Comparison of ENCODE assay signal across 1 cellular context in the genomic region with DNA sequence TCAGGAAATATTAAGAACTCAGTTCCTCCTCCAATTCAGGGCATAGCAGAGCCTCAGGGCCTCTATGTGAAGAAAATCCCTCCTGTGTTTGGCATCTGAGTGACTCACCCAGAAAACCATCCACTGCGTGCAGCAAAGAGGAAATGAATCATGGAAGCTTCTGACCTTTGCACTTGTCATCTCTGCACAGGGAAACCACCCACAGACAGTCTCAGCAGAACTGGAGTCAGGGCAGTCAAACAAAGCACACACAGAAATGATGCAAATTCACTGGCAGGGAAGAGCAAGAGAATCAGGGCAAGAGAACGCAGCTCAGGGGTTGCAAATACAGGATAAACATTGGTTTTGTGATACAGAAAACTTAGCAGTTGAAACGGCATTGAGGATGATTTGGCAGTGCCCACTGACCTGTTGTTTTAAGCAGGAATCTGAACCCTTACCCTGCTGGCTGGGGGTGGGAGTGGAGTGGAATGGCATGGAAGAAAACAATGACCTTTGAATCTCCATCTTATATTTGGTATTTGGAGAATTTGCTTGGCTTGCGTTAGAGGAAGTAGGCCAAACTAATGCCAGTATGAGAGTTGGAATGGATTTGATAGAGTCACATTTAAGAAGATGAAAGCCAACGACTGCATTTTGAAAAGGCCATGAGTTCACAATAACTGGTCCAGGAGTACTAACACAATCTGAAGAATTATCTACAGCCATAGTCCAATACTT.
TF ChIP-seq lines count a peak whose summit lies in the region.

No MANE protein-coding gene starts in this region.

TF ChIP-seq in HepG2, 621 proteins besides CTCF, POLR2A, EP300 and RAD21 (continued from another document and continues in another):
- peak; percentile 93 for TF ChIP-seq TBL1XR1 (IDR thresholded peaks at IDR 0.05; ENCODE audit: borderline replicate concordance, low read length, partially characterized antibody)
- peak; percentile 93 for TF ChIP-seq SAP130 (CRISPR knock-in tag; IDR thresholded peaks at IDR 0.05; ENCODE audit: low read depth)
- peak; percentile 85; the same call in 1 of the 2 replicates for TF ChIP-seq HIVEP1 (CRISPR knock-in tag; IDR thresholded peaks at IDR 0.05)
- TF ChIP-seq, protein P1, sequence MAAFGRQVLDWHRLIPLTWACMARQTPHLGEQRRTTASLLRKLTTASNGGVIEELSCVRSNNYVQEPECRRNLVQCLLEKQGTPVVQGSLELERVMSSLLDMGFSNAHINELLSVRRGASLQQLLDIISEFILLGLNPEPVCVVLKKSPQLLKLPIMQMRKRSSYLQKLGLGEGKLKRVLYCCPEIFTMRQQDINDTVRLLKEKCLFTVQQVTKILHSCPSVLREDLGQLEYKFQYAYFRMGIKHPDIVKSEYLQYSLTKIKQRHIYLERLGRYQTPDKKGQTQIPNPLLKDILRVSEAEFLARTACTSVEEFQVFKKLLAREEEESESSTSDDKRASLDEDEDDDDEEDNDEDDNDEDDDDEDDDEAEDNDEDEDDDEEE (CRISPR knock-in tag; IDR thresholded peaks at IDR 0.05) = no peak
- TF ChIP-seq, protein P2, sequence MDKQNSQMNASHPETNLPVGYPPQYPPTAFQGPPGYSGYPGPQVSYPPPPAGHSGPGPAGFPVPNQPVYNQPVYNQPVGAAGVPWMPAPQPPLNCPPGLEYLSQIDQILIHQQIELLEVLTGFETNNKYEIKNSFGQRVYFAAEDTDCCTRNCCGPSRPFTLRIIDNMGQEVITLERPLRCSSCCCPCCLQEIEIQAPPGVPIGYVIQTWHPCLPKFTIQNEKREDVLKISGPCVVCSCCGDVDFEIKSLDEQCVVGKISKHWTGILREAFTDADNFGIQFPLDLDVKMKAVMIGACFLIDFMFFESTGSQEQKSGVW (CRISPR knock-in tag; IDR thresholded peaks at IDR 0.05; ENCODE audit: borderline replicate concordance) = no peak
- TF ChIP-seq NFRKB (IDR thresholded peaks at IDR 0.05) = no peak
- TF ChIP-seq TOPORS (CRISPR knock-in tag; IDR thresholded peaks at IDR 0.05) = peak; percentile 59; the same call in 1 of the 2 replicates
- TF ChIP-seq, protein P3, sequence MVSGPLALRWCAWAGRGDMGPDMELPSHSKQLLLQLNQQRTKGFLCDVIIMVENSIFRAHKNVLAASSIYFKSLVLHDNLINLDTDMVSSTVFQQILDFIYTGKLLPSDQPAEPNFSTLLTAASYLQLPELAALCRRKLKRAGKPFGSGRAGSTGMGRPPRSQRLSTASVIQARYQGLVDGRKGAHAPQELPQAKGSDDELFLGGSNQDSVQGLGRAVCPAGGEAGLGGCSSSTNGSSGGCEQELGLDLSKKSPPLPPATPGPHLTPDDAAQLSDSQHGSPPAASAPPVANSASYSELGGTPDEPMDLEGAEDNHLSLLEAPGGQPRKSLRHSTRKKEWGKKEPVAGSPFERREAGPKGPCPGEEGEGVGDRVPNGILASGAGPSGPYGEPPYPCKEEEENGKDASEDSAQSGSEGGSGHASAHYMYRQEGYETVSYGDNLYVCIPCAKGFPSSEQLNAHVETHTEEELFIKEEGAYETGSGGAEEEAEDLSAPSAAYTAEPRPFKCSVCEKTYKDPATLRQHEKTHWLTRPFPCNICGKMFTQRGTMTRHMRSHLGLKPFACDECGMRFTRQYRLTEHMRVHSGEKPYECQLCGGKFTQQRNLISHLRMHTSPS (CRISPR knock-in tag; IDR thresholded peaks at IDR 0.05; ENCODE audit: low read depth) = peak; percentile 95
- TF ChIP-seq CHD2 (IDR thresholded peaks at IDR 0.05; ENCODE audit: low read depth, low read length) = no peak
- TF ChIP-seq ZNF7 (CRISPR knock-in tag; IDR thresholded peaks at IDR 0.05) = no peak
- TF ChIP-seq KAT2B (IDR thresholded peaks at IDR 0.05; ENCODE audit: borderline replicate concordance, low read depth, low read length) = no peak
- TF ChIP-seq ZNF749 (CRISPR knock-in tag; IDR thresholded peaks at IDR 0.05; ENCODE audit: borderline replicate concordance) = peak; percentile 23; the same call in 1 of the 2 replicates
- TF ChIP-seq XRCC5 (optimal IDR thresholded peaks at IDR 0.05; ENCODE audit: low read length) = peak; percentile 80
- TF ChIP-seq, protein P4, sequence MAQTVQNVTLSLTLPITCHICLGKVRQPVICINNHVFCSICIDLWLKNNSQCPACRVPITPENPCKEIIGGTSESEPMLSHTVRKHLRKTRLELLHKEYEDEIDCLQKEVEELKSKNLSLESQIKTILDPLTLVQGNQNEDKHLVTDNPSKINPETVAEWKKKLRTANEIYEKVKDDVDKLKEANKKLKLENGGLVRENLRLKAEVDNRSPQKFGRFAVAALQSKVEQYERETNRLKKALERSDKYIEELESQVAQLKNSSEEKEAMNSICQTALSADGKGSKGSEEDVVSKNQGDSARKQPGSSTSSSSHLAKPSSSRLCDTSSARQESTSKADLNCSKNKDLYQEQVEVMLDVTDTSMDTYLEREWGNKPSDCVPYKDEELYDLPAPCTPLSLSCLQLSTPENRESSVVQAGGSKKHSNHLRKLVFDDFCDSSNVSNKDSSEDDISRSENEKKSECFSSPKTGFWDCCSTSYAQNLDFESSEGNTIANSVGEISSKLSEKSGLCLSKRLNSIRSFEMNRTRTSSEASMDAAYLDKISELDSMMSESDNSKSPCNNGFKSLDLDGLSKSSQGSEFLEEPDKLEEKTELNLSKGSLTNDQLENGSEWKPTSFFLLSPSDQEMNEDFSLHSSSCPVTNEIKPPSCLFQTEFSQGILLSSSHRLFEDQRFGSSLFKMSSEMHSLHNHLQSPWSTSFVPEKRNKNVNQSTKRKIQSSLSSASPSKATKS (CRISPR knock-in tag; IDR thresholded peaks at IDR 0.05) = no peak
- TF ChIP-seq, protein P5, sequence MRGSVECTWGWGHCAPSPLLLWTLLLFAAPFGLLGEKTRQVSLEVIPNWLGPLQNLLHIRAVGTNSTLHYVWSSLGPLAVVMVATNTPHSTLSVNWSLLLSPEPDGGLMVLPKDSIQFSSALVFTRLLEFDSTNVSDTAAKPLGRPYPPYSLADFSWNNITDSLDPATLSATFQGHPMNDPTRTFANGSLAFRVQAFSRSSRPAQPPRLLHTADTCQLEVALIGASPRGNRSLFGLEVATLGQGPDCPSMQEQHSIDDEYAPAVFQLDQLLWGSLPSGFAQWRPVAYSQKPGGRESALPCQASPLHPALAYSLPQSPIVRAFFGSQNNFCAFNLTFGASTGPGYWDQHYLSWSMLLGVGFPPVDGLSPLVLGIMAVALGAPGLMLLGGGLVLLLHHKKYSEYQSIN (CRISPR knock-in tag; IDR thresholded peaks at IDR 0.05; ENCODE audit: borderline replicate concordance) = no peak
- TF ChIP-seq PRMT3 (CRISPR knock-in tag; IDR thresholded peaks at IDR 0.05; ENCODE audit: borderline replicate concordance, low read depth) = no peak
- peak; percentile 77; the same call in 1 of the 2 replicates for TF ChIP-seq IRF2 (CRISPR knock-in tag; IDR thresholded peaks at IDR 0.05)
- TF ChIP-seq SP1 (IDR thresholded peaks at IDR 0.05) = no peak
- peak; percentile 46 for TF ChIP-seq SP1 (CRISPR knock-in tag; IDR thresholded peaks at IDR 0.05)
- TF ChIP-seq, protein P6, sequence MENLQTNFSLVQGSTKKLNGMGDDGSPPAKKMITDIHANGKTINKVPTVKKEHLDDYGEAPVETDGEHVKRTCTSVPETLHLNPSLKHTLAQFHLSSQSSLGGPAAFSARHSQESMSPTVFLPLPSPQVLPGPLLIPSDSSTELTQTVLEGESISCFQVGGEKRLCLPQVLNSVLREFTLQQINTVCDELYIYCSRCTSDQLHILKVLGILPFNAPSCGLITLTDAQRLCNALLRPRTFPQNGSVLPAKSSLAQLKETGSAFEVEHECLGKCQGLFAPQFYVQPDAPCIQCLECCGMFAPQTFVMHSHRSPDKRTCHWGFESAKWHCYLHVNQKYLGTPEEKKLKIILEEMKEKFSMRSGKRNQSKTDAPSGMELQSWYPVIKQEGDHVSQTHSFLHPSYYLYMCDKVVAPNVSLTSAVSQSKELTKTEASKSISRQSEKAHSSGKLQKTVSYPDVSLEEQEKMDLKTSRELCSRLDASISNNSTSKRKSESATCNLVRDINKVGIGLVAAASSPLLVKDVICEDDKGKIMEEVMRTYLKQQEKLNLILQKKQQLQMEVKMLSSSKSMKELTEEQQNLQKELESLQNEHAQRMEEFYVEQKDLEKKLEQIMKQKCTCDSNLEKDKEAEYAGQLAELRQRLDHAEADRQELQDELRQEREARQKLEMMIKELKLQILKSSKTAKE (CRISPR knock-in tag; IDR thresholded peaks at IDR 0.05; ENCODE audit: borderline replicate concordance) = peak; percentile 89; the same call in 1 of the 2 replicates
- TF ChIP-seq, protein P7, sequence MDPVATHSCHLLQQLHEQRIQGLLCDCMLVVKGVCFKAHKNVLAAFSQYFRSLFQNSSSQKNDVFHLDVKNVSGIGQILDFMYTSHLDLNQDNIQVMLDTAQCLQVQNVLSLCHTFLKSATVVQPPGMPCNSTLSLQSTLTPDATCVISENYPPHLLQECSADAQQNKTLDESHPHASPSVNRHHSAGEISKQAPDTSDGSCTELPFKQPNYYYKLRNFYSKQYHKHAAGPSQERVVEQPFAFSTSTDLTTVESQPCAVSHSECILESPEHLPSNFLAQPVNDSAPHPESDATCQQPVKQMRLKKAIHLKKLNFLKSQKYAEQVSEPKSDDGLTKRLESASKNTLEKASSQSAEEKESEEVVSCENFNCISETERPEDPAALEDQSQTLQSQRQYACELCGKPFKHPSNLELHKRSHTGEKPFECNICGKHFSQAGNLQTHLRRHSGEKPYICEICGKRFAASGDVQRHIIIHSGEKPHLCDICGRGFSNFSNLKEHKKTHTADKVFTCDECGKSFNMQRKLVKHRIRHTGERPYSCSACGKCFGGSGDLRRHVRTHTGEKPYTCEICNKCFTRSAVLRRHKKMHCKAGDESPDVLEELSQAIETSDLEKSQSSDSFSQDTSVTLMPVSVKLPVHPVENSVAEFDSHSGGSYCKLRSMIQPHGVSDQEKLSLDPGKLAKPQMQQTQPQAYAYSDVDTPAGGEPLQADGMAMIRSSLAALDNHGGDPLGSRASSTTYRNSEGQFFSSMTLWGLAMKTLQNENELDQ (CRISPR knock-in tag; IDR thresholded peaks at IDR 0.05; ENCODE audit: borderline replicate concordance) = no peak
- TF ChIP-seq, protein P8, sequence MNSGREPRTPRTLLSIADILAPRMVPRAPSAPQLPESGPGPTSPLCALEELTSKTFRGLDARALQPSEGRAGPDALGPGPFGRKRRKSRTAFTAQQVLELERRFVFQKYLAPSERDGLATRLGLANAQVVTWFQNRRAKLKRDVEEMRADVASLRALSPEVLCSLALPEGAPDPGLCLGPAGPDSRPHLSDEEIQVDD (CRISPR knock-in tag; IDR thresholded peaks at IDR 0.05; ENCODE audit: borderline replicate concordance) = no peak
- TF ChIP-seq, protein P9, sequence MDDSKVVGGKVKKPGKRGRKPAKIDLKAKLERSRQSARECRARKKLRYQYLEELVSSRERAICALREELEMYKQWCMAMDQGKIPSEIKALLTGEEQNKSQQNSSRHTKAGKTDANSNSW (CRISPR knock-in tag; IDR thresholded peaks at IDR 0.05; ENCODE audit: borderline replicate concordance) = no peak
- peak; percentile 79; the same call in 1 of the 2 replicates for TF ChIP-seq ZNF644 (CRISPR knock-in tag; IDR thresholded peaks at IDR 0.05; ENCODE audit: low read depth)
- TF ChIP-seq, protein P10, sequence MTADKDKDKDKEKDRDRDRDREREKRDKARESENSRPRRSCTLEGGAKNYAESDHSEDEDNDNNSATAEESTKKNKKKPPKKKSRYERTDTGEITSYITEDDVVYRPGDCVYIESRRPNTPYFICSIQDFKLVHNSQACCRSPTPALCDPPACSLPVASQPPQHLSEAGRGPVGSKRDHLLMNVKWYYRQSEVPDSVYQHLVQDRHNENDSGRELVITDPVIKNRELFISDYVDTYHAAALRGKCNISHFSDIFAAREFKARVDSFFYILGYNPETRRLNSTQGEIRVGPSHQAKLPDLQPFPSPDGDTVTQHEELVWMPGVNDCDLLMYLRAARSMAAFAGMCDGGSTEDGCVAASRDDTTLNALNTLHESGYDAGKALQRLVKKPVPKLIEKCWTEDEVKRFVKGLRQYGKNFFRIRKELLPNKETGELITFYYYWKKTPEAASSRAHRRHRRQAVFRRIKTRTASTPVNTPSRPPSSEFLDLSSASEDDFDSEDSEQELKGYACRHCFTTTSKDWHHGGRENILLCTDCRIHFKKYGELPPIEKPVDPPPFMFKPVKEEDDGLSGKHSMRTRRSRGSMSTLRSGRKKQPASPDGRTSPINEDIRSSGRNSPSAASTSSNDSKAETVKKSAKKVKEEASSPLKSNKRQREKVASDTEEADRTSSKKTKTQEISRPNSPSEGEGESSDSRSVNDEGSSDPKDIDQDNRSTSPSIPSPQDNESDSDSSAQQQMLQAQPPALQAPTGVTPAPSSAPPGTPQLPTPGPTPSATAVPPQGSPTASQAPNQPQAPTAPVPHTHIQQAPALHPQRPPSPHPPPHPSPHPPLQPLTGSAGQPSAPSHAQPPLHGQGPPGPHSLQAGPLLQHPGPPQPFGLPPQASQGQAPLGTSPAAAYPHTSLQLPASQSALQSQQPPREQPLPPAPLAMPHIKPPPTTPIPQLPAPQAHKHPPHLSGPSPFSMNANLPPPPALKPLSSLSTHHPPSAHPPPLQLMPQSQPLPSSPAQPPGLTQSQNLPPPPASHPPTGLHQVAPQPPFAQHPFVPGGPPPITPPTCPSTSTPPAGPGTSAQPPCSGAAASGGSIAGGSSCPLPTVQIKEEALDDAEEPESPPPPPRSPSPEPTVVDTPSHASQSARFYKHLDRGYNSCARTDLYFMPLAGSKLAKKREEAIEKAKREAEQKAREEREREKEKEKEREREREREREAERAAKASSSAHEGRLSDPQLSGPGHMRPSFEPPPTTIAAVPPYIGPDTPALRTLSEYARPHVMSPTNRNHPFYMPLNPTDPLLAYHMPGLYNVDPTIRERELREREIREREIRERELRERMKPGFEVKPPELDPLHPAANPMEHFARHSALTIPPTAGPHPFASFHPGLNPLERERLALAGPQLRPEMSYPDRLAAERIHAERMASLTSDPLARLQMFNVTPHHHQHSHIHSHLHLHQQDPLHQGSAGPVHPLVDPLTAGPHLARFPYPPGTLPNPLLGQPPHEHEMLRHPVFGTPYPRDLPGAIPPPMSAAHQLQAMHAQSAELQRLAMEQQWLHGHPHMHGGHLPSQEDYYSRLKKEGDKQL (CRISPR knock-in tag; IDR thresholded peaks at IDR 0.05; ENCODE audit: low read depth) = peak; percentile 79; the same call in 1 of the 2 replicates
- peak; percentile 73; the same call in 1 of the 2 replicates for TF ChIP-seq SPEN (CRISPR knock-in tag; IDR thresholded peaks at IDR 0.05; ENCODE audit: low read depth)
- no peak for TF ChIP-seq SUZ12 (IDR thresholded peaks at IDR 0.05; ENCODE audit: low read depth, low read length)
